Comparison of ENCODE assay signal across 23 cellular contexts in the genomic region with DNA sequence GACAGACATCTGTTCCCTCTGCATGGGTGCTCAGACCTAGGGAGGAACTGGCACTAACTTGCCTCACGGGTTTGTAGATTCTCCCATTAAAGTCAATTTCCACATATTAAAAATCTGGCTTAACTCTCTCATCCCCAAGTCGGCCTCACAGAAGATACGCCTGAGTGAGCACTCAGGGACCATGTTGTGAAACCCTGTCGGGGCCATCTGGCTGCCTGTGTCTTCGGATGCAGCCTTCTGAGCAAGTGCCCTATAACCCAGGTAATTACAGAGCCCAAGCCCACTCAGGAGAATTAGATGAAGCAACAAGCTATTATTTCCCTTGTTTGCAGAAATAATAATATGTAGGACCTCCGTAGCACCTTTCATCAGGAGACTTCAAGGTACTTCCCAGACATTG.
"Had no signal": no experiment of that assay in that cellular context is flagged by ENCODE, and none has a peak within 500 bp of the region (broad histone marks: within the 10 kb centered on the region; RNA-seq: fewer than 3 reads in every experiment).

No MANE protein-coding gene starts in this region.

- H3K27ac Mint-ChIP-seq: activated B cell treated with CpG ODN at 0.5 μM for 24 hours; activated CD8-positive, alpha-beta T cell treated with anti-CD3 and anti-CD28 coated beads for 36 hours; activated naive CD8-positive, alpha-beta T cell treated with anti-CD3 and anti-CD28 coated beads for 36 hours; activated T-helper 17 cell treated with anti-CD3 and anti-CD28 coated beads, Interleukin-2, amount 50 U/mL, for 72 hours; endodermal cell; mesothelial cell of epicardium; T-cell had no signal

- H3K4me3 ChIP-seq: body of pancreas, colonic mucosa, lung, transverse colon had no signal

- H3K36me3 Mint-ChIP-seq: activated naive CD8-positive, alpha-beta T cell treated with anti-CD3 and anti-CD28 coated beads for 36 hours; mesothelial cell of epicardium; T-cell had no signal

- H3K9me3 Mint-ChIP-seq: activated B cell treated with CpG ODN at 0.5 μM for 24 hours; activated CD8-positive, alpha-beta T cell treated with anti-CD3 and anti-CD28 coated beads for 36 hours; activated naive CD8-positive, alpha-beta T cell treated with anti-CD3 and anti-CD28 coated beads for 36 hours; activated T-helper 17 cell treated with anti-CD3 and anti-CD28 coated beads, Interleukin-2, amount 50 U/mL, for 72 hours; endodermal cell; mesothelial cell of epicardium; nephron had no signal

- H3K27me3 ChIP-seq: body of pancreas, colonic mucosa, foreskin keratinocyte, transverse colon had no signal

- ATAC-seq: activated CD8-positive, alpha-beta T cell treated with anti-CD3 and anti-CD28 coated beads for 36 hours; activated T-helper 17 cell treated with anti-CD3 and anti-CD28 coated beads, Interleukin-2, amount 50 U/mL, for 72 hours; body of pancreas; foreskin keratinocyte; left colon; T-cell had no signal

- H3K4me1 ChIP-seq: body of pancreas, colonic mucosa, foreskin keratinocyte had no signal

- H3K4me3 Mint-ChIP-seq: activated B cell treated with CpG ODN at 0.5 μM for 24 hours; activated CD8-positive, alpha-beta T cell treated with anti-CD3 and anti-CD28 coated beads for 36 hours; activated naive CD8-positive, alpha-beta T cell treated with anti-CD3 and anti-CD28 coated beads for 36 hours; activated T-helper 17 cell treated with anti-CD3 and anti-CD28 coated beads, Interleukin-2, amount 50 U/mL, for 72 hours; endodermal cell; mesothelial cell of epicardium; nephron; T-cell had no signal

- H3K4me1 Mint-ChIP-seq: activated B cell treated with CpG ODN at 0.5 μM for 24 hours; activated T-helper 17 cell treated with anti-CD3 and anti-CD28 coated beads, Interleukin-2, amount 50 U/mL, for 72 hours; endodermal cell had no signal

- H3K36me3 ChIP-seq: colonic mucosa, transverse colon had no signal

- H3K27me3 Mint-ChIP-seq: activated T-helper 17 cell treated with anti-CD3 and anti-CD28 coated beads, Interleukin-2, amount 50 U/mL, for 72 hours had no signal

- H3K9me3 ChIP-seq: body of pancreas, colonic mucosa, transverse colon had no signal

- H3K27ac ChIP-seq: body of pancreas, colonic mucosa, foreskin keratinocyte, transverse colon had no signal

- DNase-seq: activated B cell treated with CpG ODN at 0.5 μM for 24 hours; activated CD4-positive, alpha-beta T cell treated with anti-CD3 and anti-CD28 coated beads for 4 hours; activated CD8-positive, alpha-beta T cell treated with anti-CD3 and anti-CD28 coated beads for 36 hours; activated naive CD4-positive, alpha-beta T cell; activated naive CD8-positive, alpha-beta T cell treated with anti-CD3 and anti-CD28 coated beads for 36 hours; activated T-cell treated with anti-CD3 and anti-CD28 coated beads, Interleukin-2, amount 50 U/mL, for 1 hour; body of pancreas; colonic mucosa; endodermal cell; foreskin keratinocyte; hypothalamus; islet precursor cell; left colon; occipital lobe; posterior cingulate gyrus; stimulated activated CD4-positive, alpha-beta T cell treated with anti-CD3 and anti-CD28 coated beads, Interleukin-2, amount 100 ng/mL, for 24 hours; stimulated activated naive CD4-positive, alpha-beta T cell treated with Interleukin-2 at 50 U/mL for 16 hours; T-cell; transverse colon had no signal
